10 cellular contexts compared by ENCODE assay signal in genomic region chr5:172733179-172733973, GRCh38. TPM values are rescaled to one million over a fixed set of nuclear protein-coding genes. Genes with fewer than 3 reads are reported as not detected.
DNase-seq lines count a peak whose midpoint lies in the region; ATAC-seq and TF ChIP-seq lines count a peak whose summit lies in the region.
"Had no signal": no experiment of that assay in that cellular context is flagged by ENCODE, and none has a peak within 500 bp of the region (broad histone marks: within the 10 kb centered on the region; RNA-seq: fewer than 3 reads in every experiment).

No MANE protein-coding gene starts in this region.

- H3K56ac ChIP-seq in mesendoderm (ENCODE audit: low read length): peak overlapping the region; percentile 8

- H3K18ac ChIP-seq in mesendoderm (ENCODE audit: low read length): no peak overlapping the region

- H3K27me3 ChIP-seq in mesendoderm (ENCODE audit: insufficient read depth, low read length, poor library complexity): no peaks in the 10 kb centered on the region

- H3K36me3 Mint-ChIP-seq in type B pancreatic cell: no peaks in the 10 kb centered on the region
- no peaks in the 10 kb centered on the region for H3K36me3 Mint-ChIP-seq in stimulated activated naive B cell treated with anti-CD40 and anti-IgM and Interleukin-4, amounts not matched to agents 10 μg/mL and 1 μg/mL and 100 μg/mL, for 72 hours

- H3K9me3 Mint-ChIP-seq in type B pancreatic cell: no peaks in the 10 kb centered on the region
- no peaks in the 10 kb centered on the region for H3K9me3 Mint-ChIP-seq in stimulated activated naive B cell treated with anti-CD40 and anti-IgM and Interleukin-4, amounts not matched to agents 10 μg/mL and 1 μg/mL and 100 μg/mL, for 72 hours

- H4K8ac ChIP-seq in mesendoderm (ENCODE audit: low read depth, low read length): no peak overlapping the region

- no peak overlapping the region for H3K4me2 ChIP-seq in mesendoderm (ENCODE audit: low read length)

- POLR2A ChIA-PET in GM10248 (lab: Yijun Ruan, JAX): no interaction called here

- H3K4me3 ChIP-seq in mesendoderm (ENCODE audit: low read length): no peak overlapping the region
- H3K4me3 ChIP-seq: SK-N-MC had no signal

- H3K27ac Mint-ChIP-seq in type B pancreatic cell: peak overlapping the region; percentile 85
- no peak overlapping the region for H3K27ac Mint-ChIP-seq in stimulated activated naive B cell treated with anti-CD40 and anti-IgM and Interleukin-4, amounts not matched to agents 10 μg/mL and 1 μg/mL and 100 μg/mL, for 72 hours

- no peak overlapping the region for H2AK5ac ChIP-seq in mesendoderm (ENCODE audit: low read length)

- H3K79me2 ChIP-seq in mesendoderm (ENCODE audit: control insufficient read depth, insufficient read depth, low read length): no peaks in the 10 kb centered on the region

- peaks cover 25% of the 10 kb centered on the region for H3K4me1 Mint-ChIP-seq in type B pancreatic cell (ENCODE audit: unreplicated experiment)
- no peaks in the 10 kb centered on the region for H3K4me1 Mint-ChIP-seq in stimulated activated naive B cell treated with anti-CD40 and anti-IgM and Interleukin-4, amounts not matched to agents 10 μg/mL and 1 μg/mL and 100 μg/mL, for 72 hours

- no peak overlapping the region for H2BK120ac ChIP-seq in mesendoderm (ENCODE audit: low read depth, low read length)

- TF ChIP-seq CTCF in type B pancreatic cell (conservative IDR thresholded peaks at IDR 0.05) (peak; percentile 19), GM10248 (IDR thresholded peaks at IDR 0.05; ENCODE audit: control extremely low read depth, extremely low read depth, low read depth, missing control alignments) (no peak)

- H3K4me3 Mint-ChIP-seq in type B pancreatic cell: peak overlapping the region; percentile 36
- H3K4me3 Mint-ChIP-seq in stimulated activated naive B cell treated with anti-CD40 and anti-IgM and Interleukin-4, amounts not matched to agents 10 μg/mL and 1 μg/mL and 100 μg/mL, for 72 hours: no peak overlapping the region

- H3K27ac ChIP-seq in mesendoderm (ENCODE audit: low read depth, low read length): no peak overlapping the region
- H3K27ac ChIP-seq: SK-N-MC had no signal

- ATAC-seq in stimulated activated naive B cell treated with anti-CD40 and anti-IgM and Interleukin-4, amounts not matched to agents 10 μg/mL and 1 μg/mL and 100 μg/mL, for 72 hours (replicated peaks): no peak

- H3K27me3 Mint-ChIP-seq in type B pancreatic cell: peaks cover 2% of the 10 kb centered on the region
- no peaks in the 10 kb centered on the region for H3K27me3 Mint-ChIP-seq in stimulated activated naive B cell treated with anti-CD40 and anti-IgM and Interleukin-4, amounts not matched to agents 10 μg/mL and 1 μg/mL and 100 μg/mL, for 72 hours

- no peaks in the 10 kb centered on the region for H3K36me3 ChIP-seq in mesendoderm (ENCODE audit: control insufficient read depth, insufficient read depth, low read length)

- H3K79me1 ChIP-seq in mesendoderm (ENCODE audit: low read length): no peaks in the 10 kb centered on the region

- H3K23ac ChIP-seq in mesendoderm (ENCODE audit: low read length): no peak overlapping the region

- no peaks in the 10 kb centered on the region for H3K4me1 ChIP-seq in mesendoderm (ENCODE audit: control insufficient read depth, low read depth, low read length)

- H2BK15ac ChIP-seq in mesendoderm (replicated peaks; ENCODE audit: low read depth): no peak overlapping the region

- DNase-seq in HuH-7 (ENCODE audit: low spot score): peak; percentile 49
- peak; percentile 87 to 92 for DNase-seq in dermis microvascular lymphatic vessel endothelial cell (ENCODE audit: low read depth in 2 of 2)
- DNase-seq in mesendoderm: peak; percentile 50
- DNase-seq in type B pancreatic cell (ENCODE audit: extremely low spot score, unreplicated experiment): no peak
- DNase-seq in C1 segment of cervical spinal cord (lab: John Stamatoyannopoulos, UW): no peak
- DNase-seq in GM10248 (ENCODE audit: extremely low spot score): no peak
- DNase-seq in stimulated activated naive B cell treated with anti-CD40 and anti-IgM and Interleukin-4, amounts not matched to agents 10 μg/mL and 1 μg/mL and 100 μg/mL, for 72 hours: no peak
- DNase-seq in NCI-H1048 (lab: John Stamatoyannopoulos, UW): no peak
- DNase-seq: erythroblast had no signal

- no CpG with 5 or more reads among the region's 15 CpGs for WGBS in mesendoderm (ENCODE audit: extremely low coverage, insufficient coverage, low lambda C conversion rate)

- no peak overlapping the region for H3K4ac ChIP-seq in mesendoderm (ENCODE audit: low read depth, low read length)

- H3K9ac ChIP-seq in mesendoderm (ENCODE audit: low read length): no peak overlapping the region

- CTCF ChIA-PET in GM10248 (lab: Yijun Ruan, JAX): interaction anchor here (0.9 to 3.2 kb wide), 8 partner anchors 17 to 199 kb away, joined by 3 to 11 read pairs (median 4); no protein-coding TSS in a partner anchor

- H2BK5ac ChIP-seq in mesendoderm (ENCODE audit: low read length): no peak overlapping the region

- H4K5ac ChIP-seq in mesendoderm (ENCODE audit: low read length): no peak overlapping the region

RNA-seq across cellular contexts. Expression of gene DUSP1, which starts 37.6 kb away (rescaled TPM):
- total RNA-seq in dermis microvascular lymphatic vessel endothelial cell (84.5 and 139 TPM in 2 replicates), type B pancreatic cell (ENCODE audit: low replicate concordance) (50.9 and 163 TPM in 2 replicates)
- polyA plus RNA-seq in mesendoderm (2013, experiment 1 of 2): 13.6 TPM
- 14.0 TPM for polyA plus RNA-seq in mesendoderm (2013, experiment 2 of 2)

Comparison
In these comparisons a context has a peak if more than half of its experiments do, and no peak if none do; other contexts are left out.
1. DNase-seq: peak in HuH-7 (single experiment), dermis microvascular lymphatic vessel endothelial cell (2 of 2) and mesendoderm (single experiment); none in type B pancreatic cell (single experiment), C1 segment of cervical spinal cord (0 of 14), GM10248 (single experiment), stimulated activated naive B cell treated with anti-CD40 and anti-IgM and Interleukin-4, amounts not matched to agents 10 μg/mL and 1 μg/mL and 100 μg/mL, for 72 hours (single experiment) and NCI-H1048 (single experiment).